ENCODE assay signal across 9 cellular contexts in the genomic region with DNA sequence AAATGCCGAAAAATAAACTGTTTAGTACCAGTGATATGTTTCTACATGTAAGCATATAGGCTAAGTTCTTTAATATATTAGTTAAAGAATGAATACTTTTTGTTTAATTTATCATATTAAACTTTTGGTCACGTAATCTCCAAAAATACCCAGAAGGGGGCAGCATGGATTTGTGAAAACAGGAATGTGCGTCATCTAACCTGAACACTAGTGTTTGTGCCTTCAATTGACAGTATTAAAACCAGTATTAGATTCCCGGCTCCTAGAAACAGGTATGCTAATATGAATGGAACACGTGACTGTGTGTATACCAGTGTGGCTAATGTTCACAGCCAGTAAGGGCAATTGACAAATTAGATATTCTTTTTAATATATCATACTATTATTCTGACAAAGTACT. TPM values are rescaled to one million over a fixed set of nuclear protein-coding genes. Genes with fewer than 3 reads are reported as not detected.
A peak's percentile ranks its signal among the peaks of the same experiment; 100 is the strongest.
DNase-seq lines count a peak whose midpoint lies in the region; ATAC-seq and TF ChIP-seq lines count a peak whose summit lies in the region.
"Had no signal": no experiment of that assay in that cellular context is flagged by ENCODE, and none has a peak within 500 bp of the region (broad histone marks: within the 10 kb centered on the region; RNA-seq: fewer than 3 reads in every experiment).

No MANE protein-coding gene starts in this region.

- in situ Hi-C loops in GM13976 (cut with MboI; ENCODE audit: low sequenced_read_pairs, unreplicated experiment), result no loop called here
- in situ Hi-C loops in astrocyte of the cerebellum (cut with HindIII; ENCODE audit: low sequenced_read_pairs), result no loop called here

- no peaks in the 10 kb centered on the region for H3K4me1 Mint-ChIP-seq in CD4-positive, alpha-beta memory T cell

- H3K36me3 Mint-ChIP-seq in CD4-positive, alpha-beta memory T cell, result peaks cover 16 to 17% of the 10 kb centered on the region in 2 donors

- no peaks in the 10 kb centered on the region for H3K36me3 ChIP-seq in CD4-positive, alpha-beta memory T cell (ENCODE audit: insufficient read depth, low read length)

- no peak overlapping the region for H3K27ac Mint-ChIP-seq in CD4-positive, alpha-beta memory T cell

- intact Hi-C loops in CD4-positive, alpha-beta memory T cell (cut with micrococcal nuclease), result loop anchor here (1.0 kb wide), 1 partner anchor 859 kb away; no protein-coding TSS in a partner anchor

- TF ChIP-seq CTCF in GM13976 (IDR thresholded peaks at IDR 0.05; ENCODE audit: borderline replicate concordance, control extremely low read depth, extremely low read depth, insufficient read depth, missing control alignments), result peak; percentile 15
- TF ChIP-seq CTCF in astrocyte of the cerebellum (IDR thresholded peaks at IDR 0.05; ENCODE audit: low read depth, low read length, missing control alignments), result peak; percentile 53

- no peak overlapping the region for H3K27ac ChIP-seq in CD4-positive, alpha-beta memory T cell (ENCODE audit: low read depth, low read length)

- CTCF ChIA-PET in CD4-positive, alpha-beta memory T cell (lab: Charles Lee; ENCODE audit: partially characterized antibody), result interaction anchor here (0.8 to 2.4 kb wide), 9 partner anchors 9 to 876 kb away, joined by 3 to 19 read pairs (median 4); partner anchors contain the start of gene WDR7

- no peaks in the 10 kb centered on the region for H3K27me3 ChIP-seq in CD4-positive, alpha-beta memory T cell (ENCODE audit: insufficient read depth, low read length)

- no peaks in the 10 kb centered on the region for H3K9me3 ChIP-seq in CD4-positive, alpha-beta memory T cell (ENCODE audit: control insufficient read depth in 1 of 2, low read length in 2 of 2)
- H3K9me3 ChIP-seq: mucosa of descending colon had no signal

- no peak overlapping the region for H3K4me3 ChIP-seq in CD4-positive, alpha-beta memory T cell (ENCODE audit: low read length in 2 of 2)
- no peak overlapping the region for H3K4me3 ChIP-seq in astrocyte of the cerebellum (ENCODE audit: low read depth, low read length)
- H3K4me3 ChIP-seq: mucosa of descending colon had no signal

- POLR2A ChIA-PET in CD4-positive, alpha-beta memory T cell (lab: Charles Lee; ENCODE audit: partially characterized antibody), result no interaction called here

- peak; percentile 88 for ATAC-seq in left lobe of liver
- no peak for ATAC-seq in HG03139 (IDR thresholded peaks at IDR 0.05; ENCODE audit: unreplicated experiment)
- ATAC-seq: mucosa of descending colon had no signal

- peak in 4 of 5 donors; percentile 4 to 28 (median 18) for DNase-seq in CD4-positive, alpha-beta memory T cell
- peak; percentile 28 for DNase-seq in GM13976 (ENCODE audit: low spot score)
- peak; percentile 58 for DNase-seq in NCI-H2227 treated with DMSO at 0.1 percent for 48 hours (lab: John Stamatoyannopoulos, UW)
- DNase-seq in astrocyte of the cerebellum (ENCODE audit: low read depth), result peak; percentile 18
- DNase-seq in left lobe of liver (ENCODE audit: low spot score), result no peak
- no peak for DNase-seq in occipital lobe (lab: John Stamatoyannopoulos, UW)
- DNase-seq in mucosa of gallbladder (ENCODE audit: low spot score), result no peak

- no peaks in the 10 kb centered on the region for H3K9me3 Mint-ChIP-seq in CD4-positive, alpha-beta memory T cell

- H3K4me1 ChIP-seq in CD4-positive, alpha-beta memory T cell (ENCODE audit: insufficient read depth, low read length), result no peaks in the 10 kb centered on the region

- H3K27me3 Mint-ChIP-seq in CD4-positive, alpha-beta memory T cell, result no peaks in the 10 kb centered on the region

- no peak overlapping the region for H3K4me3 Mint-ChIP-seq in CD4-positive, alpha-beta memory T cell

RNA-seq across cellular contexts. Expression of gene WDR7, which starts 51.8 kb away (rescaled TPM):
- total RNA-seq in CD4-positive, alpha-beta memory T cell, result 10 to 100 TPM; 44.3 to 50.8 TPM
- 10 to 100 TPM; 22.3 to 28.0 TPM for polyA plus RNA-seq in CD4-positive, alpha-beta memory T cell
- total RNA-seq in left lobe of liver, result 15.4 TPM
- total RNA-seq in occipital lobe, result 132 TPM
- total RNA-seq in mucosa of gallbladder, result 20.4 TPM

Comparison
In these comparisons a context has a peak if more than half of its experiments do, and no peak if none do; other contexts are left out.
1. DNase-seq: peak in CD4-positive, alpha-beta memory T cell (4 of 5), GM13976 (single experiment), NCI-H2227 treated with DMSO at 0.1 percent for 48 hours (single experiment) and astrocyte of the cerebellum (single experiment); none in left lobe of liver (single experiment), occipital lobe (single experiment) and mucosa of gallbladder (single experiment).